ENCODE assay signal across 8 cellular contexts in the genomic region with DNA sequence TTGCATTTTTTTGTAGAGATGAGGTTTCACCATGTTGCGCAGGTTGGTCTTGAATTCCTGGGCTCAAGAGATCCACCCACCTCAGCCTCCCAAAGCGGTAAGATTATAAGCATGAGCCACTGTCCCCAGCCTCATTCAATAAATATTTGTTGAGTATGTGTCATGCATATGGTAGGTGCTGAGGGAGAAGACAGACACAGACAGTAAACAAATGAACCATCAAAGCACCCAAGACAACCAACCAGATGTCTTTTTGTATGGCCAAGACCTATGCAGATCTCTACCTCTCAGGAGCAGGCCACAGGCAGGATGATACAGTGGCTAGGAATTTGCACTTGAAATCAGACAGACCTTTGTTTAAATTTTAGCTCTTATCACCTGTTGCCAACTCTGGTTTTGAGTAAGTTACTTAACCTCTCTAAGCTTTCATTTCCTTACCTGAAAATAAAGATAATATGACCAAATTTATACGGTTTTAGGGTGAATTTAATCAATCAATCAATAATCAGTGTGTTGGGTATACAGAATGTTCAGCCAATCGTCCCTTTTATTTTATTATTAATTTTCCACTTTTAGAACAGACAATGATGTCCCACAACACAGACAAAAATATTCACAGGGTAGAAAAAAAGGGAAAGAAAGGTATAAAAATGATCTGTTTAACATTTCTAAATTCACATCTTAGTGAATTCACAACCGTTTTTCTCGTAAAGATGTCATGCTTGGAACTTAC.
DNase-seq lines count a peak whose midpoint lies in the region; ATAC-seq and TF ChIP-seq lines count a peak whose summit lies in the region.

No MANE protein-coding gene starts in this region.

- peak overlapping the region in 2 of 3 experiments; percentile 49 to 71 for H3K27ac Mint-ChIP-seq in nephron

- H3K27me3 Mint-ChIP-seq in nephron (ENCODE audit: low read depth): no peaks in the 10 kb centered on the region

- ATAC-seq in GM19452 (IDR thresholded peaks at IDR 0.05; ENCODE audit: unreplicated experiment) (no peak), HG03175 (IDR thresholded peaks at IDR 0.05; ENCODE audit: unreplicated experiment) (no peak)

- H3K4me1 Mint-ChIP-seq in nephron: peaks cover 16% of the 10 kb centered on the region

- peak; percentile 95 for DNase-seq in Daoy (ENCODE audit: low read depth)
- peak; percentile 81 for DNase-seq in LoVo (ENCODE audit: low spot score)
- DNase-seq in dedifferentiated amniotic fluid mesenchymal stem cell (ENCODE audit: extremely low spot score): peak; percentile 42
- DNase-seq in NK-92 treated with Interleukin-12 subunit alpha and Interleukin-12 subunit beta, amount 100 ng/mL, for 24 hours (lab: John Stamatoyannopoulos, UW): no peak
- no peak for DNase-seq in NCI-H2171 treated with DMSO at 0.1 percent for 48 hours (lab: John Stamatoyannopoulos, UW)

- peaks cover 21% of the 10 kb centered on the region for H3K36me3 Mint-ChIP-seq in nephron (ENCODE audit: low read depth)

- TF ChIP-seq CTCF in nephron (IDR thresholded peaks at IDR 0.05; ENCODE audit: unreplicated experiment in 3 of 3): no peak

- peaks cover 5% of the 10 kb centered on the region for H3K9me3 Mint-ChIP-seq in nephron

- no peak overlapping the region for H3K4me3 Mint-ChIP-seq in nephron

Comparison
In these comparisons a context has a peak if more than half of its experiments do, and no peak if none do; other contexts are left out.
1. DNase-seq: peak in Daoy (single experiment), LoVo (single experiment) and dedifferentiated amniotic fluid mesenchymal stem cell (single experiment); none in NK-92 treated with Interleukin-12 subunit alpha and Interleukin-12 subunit beta, amount 100 ng/mL, for 24 hours (single experiment) and NCI-H2171 treated with DMSO at 0.1 percent for 48 hours (single experiment).